1 cellular context compared by ENCODE assay signal in genomic region chr17:38704645-38705522, GRCh38.
TF ChIP-seq lines count a peak whose summit lies in the region.

Gene MLLT6 (plus strand): TSS chr17:38705273. CDS start chr17:38705633, 360 bp downstream.

TF ChIP-seq in K562, 482 proteins besides CTCF, POLR2A, EP300 and RAD21 (continued from another document and continues in another):
- TF ChIP-seq ZMIZ1 (IDR thresholded peaks at IDR 0.05; ENCODE audit: low read depth in 2 of 2, low read length in 2 of 2) (0 out of 4 replicates have a peak, but pooled peaks of 1 of the 2 experiments have one; percentile 42), SRSF9 (IDR thresholded peaks at IDR 0.05; ENCODE audit: borderline replicate concordance, low read depth, low read length) (no peak), ZNF197 (CRISPR knock-in tag; IDR thresholded peaks at IDR 0.05; ENCODE audit: low read depth) (no peak), SPI1 (IDR thresholded peaks at IDR 0.05; ENCODE audit: borderline replicate concordance, low read depth, low read length) (no peak), PHTF2 (CRISPR knock-in tag; IDR thresholded peaks at IDR 0.05) (no peak), ZNF395 (CRISPR knock-in tag; IDR thresholded peaks at IDR 0.05) (peak; percentile 8; the same call in 1 of the 2 replicates), ZBTB5 (IDR thresholded peaks at IDR 0.05) (no peak), RHOXF2B (CRISPR knock-in tag; conservative IDR thresholded peaks at IDR 0.05) (no peak), ZBTB26 (CRISPR knock-in tag; IDR thresholded peaks at IDR 0.05) (peak; percentile 62; the same call in 1 of the 2 replicates), KAT2B (IDR thresholded peaks at IDR 0.05; ENCODE audit: low read depth, low read length) (no peak), ZNF668 (CRISPR knock-in tag; IDR thresholded peaks at IDR 0.05) (no peak), CC2D1A (IDR thresholded peaks at IDR 0.05) (no peak), SFPQ (IDR thresholded peaks at IDR 0.05; ENCODE audit: low read depth, low read length) (no peak), MBD1 (CRISPR knock-in tag; IDR thresholded peaks at IDR 0.05) (no peak), TAF7 (tag; IDR thresholded peaks at IDR 0.05) (peak; percentile 22; the same call in 1 of the 2 replicates), POLR2H (tag; IDR thresholded peaks at IDR 0.05; ENCODE audit: low read depth) (peak; percentile 35; the same call in 1 of the 2 replicates), TCF7 (IDR thresholded peaks at IDR 0.05; ENCODE audit: borderline replicate concordance) (no peak), CEBPZ (IDR thresholded peaks at IDR 0.05; ENCODE audit: borderline replicate concordance, low read depth, low read length) (no peak), ZFP30 (CRISPR knock-in tag; IDR thresholded peaks at IDR 0.05; ENCODE audit: borderline replicate concordance) (no peak), TAF9B (IDR thresholded peaks at IDR 0.05; ENCODE audit: partially characterized antibody) (peak; percentile 19), RFX5 (IDR thresholded peaks at IDR 0.05; ENCODE audit: low read depth, low read length) (no peak), HES1 (IDR thresholded peaks at IDR 0.05; ENCODE audit: low read depth) (no peak), NCOA1 (IDR thresholded peaks at IDR 0.05; ENCODE audit: low read depth) (no peak), HOMEZ (CRISPR knock-in tag; IDR thresholded peaks at IDR 0.05) (no peak), TBP (optimal IDR thresholded peaks at IDR 0.05; ENCODE audit: low read depth, low read length) (peak; percentile 55), ZNF436 (CRISPR knock-in tag; IDR thresholded peaks at IDR 0.05) (no peak), TAF1 (IDR thresholded peaks at IDR 0.05; ENCODE audit: control insufficient read depth, extremely low read depth, insufficient read depth, low read length, severe bottlenecking) (peak; percentile 71), TARDBP (IDR thresholded peaks at IDR 0.05) (no peak), RNF2 (IDR thresholded peaks at IDR 0.05) (no peak), ZNF740 (CRISPR knock-in tag; IDR thresholded peaks at IDR 0.05) (peak; percentile 78; the same call in 1 of the 2 replicates), ZNF740 (tag; IDR thresholded peaks at IDR 0.05) (peak in 1 of 2 experiments; percentile 88; a peak in 2 of 4 replicates), STAT5B (CRISPR knock-in tag; IDR thresholded peaks at IDR 0.05) (no peak), TAF15 (IDR thresholded peaks at IDR 0.05; ENCODE audit: low read depth, low read length) (no peak), TBL1XR1 (IDR thresholded peaks at IDR 0.05; ENCODE audit: low read length in 2 of 2) (no peak), VEZF1 (CRISPR knock-in tag; IDR thresholded peaks at IDR 0.05) (peak; percentile 98), ILF3 (IDR thresholded peaks at IDR 0.05; ENCODE audit: borderline replicate concordance) (no peak), CHD4 (IDR thresholded peaks at IDR 0.05; ENCODE audit: insufficient read depth, insufficient replicate concordance, low read depth, low read length, poor library complexity, severe bottlenecking) (peak; percentile 45), ZNF766 (CRISPR knock-in tag; conservative IDR thresholded peaks at IDR 0.05) (0 out of 2 replicates have a peak, but pooled peaks have one; percentile 38), SMARCE1 (IDR thresholded peaks at IDR 0.05) (peak; percentile 7; the same call in 1 of the 2 replicates), NBN (IDR thresholded peaks at IDR 0.05; ENCODE audit: low read depth) (no peak), SRF (CRISPR knock-in tag; IDR thresholded peaks at IDR 0.05) (no peak)
